In genomic region chr2:47205576-47206141, GRCh38 we compare ENCODE assay signal across 17 cellular contexts. TPM values are rescaled to one million over a fixed set of nuclear protein-coding genes. Genes with fewer than 3 reads are reported as not detected.
DNase-seq lines count a peak whose midpoint lies in the region; ATAC-seq, FAIRE-seq and TF ChIP-seq lines count a peak whose summit lies in the region.
"Had no signal": no experiment of that assay in that cellular context is flagged by ENCODE, and none has a peak within 500 bp of the region (broad histone marks: within the 10 kb centered on the region; RNA-seq: fewer than 3 reads in every experiment).

No MANE protein-coding gene starts in this region.

- H4K8ac ChIP-seq in H1 (ENCODE audit: extremely low read depth, insufficient read depth, low read length): no peak overlapping the region; the same call in 1 of the 2 replicates

- H2AK5ac ChIP-seq in H1 (ENCODE audit: low read depth, low read length): no peak overlapping the region

- peaks cover 10% of the 10 kb centered on the region for H3K27me3 Mint-ChIP-seq in activated T-cell treated with anti-CD3 and anti-CD28 coated beads, Interleukin-2, amount 50 U/mL, for 24 hours
- H3K27me3 Mint-ChIP-seq in activated T-cell treated with anti-CD3 and anti-CD28 coated beads, Interleukin-2, amount 50 U/mL, for 4 hours (ENCODE audit: low read depth): peaks cover 5% of the 10 kb centered on the region

- no peak overlapping the region for H3K14ac ChIP-seq in H1 (ENCODE audit: insufficient read length)

- H3K18ac ChIP-seq in H1 (ENCODE audit: extremely low read depth, low read length): no peak overlapping the region

- H3K9ac ChIP-seq in H1 (replicated peaks in 1 of 4; ENCODE audit: extremely low read depth in 1 of 4, low read depth in 3 of 4, low read length in 3 of 4) (no peak overlapping the region), HepG2 (ENCODE audit: insufficient read depth, low read depth, low read length) (no peak overlapping the region)

- no peak for TF ChIP-seq EP300 in H1 (IDR thresholded peaks at IDR 0.05; ENCODE audit: borderline replicate concordance in 1 of 2, low read depth in 2 of 2, low read length in 2 of 2)
- no peak for TF ChIP-seq EP300 in HepG2 (IDR thresholded peaks at IDR 0.05; ENCODE audit: low read depth in 2 of 2, low read length in 2 of 2)
- TF ChIP-seq EP300 in HepG2 (CRISPR knock-in tag; IDR thresholded peaks at IDR 0.05; ENCODE audit: borderline replicate concordance): no peak
- no peak for TF ChIP-seq EP300 in upper lobe of left lung (IDR thresholded peaks at IDR 0.05)

- no peaks in the 10 kb centered on the region for H3K36me3 Mint-ChIP-seq in activated T-cell treated with anti-CD3 and anti-CD28 coated beads, Interleukin-2, amount 50 U/mL, for 24 hours (ENCODE audit: low read depth)
- no peaks in the 10 kb centered on the region for H3K36me3 Mint-ChIP-seq in activated T-cell treated with anti-CD3 and anti-CD28 coated beads, Interleukin-2, amount 50 U/mL, for 4 hours (ENCODE audit: insufficient read depth)
- H3K36me3 Mint-ChIP-seq: activated CD8-positive, alpha-beta memory T cell treated with anti-CD3 and anti-CD28 coated beads, Interleukin-2, amount 10 ng/mL, durations not matched to agents 7 days and 5 days had no signal

- H3K4me3 ChIP-seq in H1 (ENCODE audit: extremely low read depth in 1 of 4, insufficient read depth in 2 of 4, low read depth in 3 of 4, low read length in 4 of 4) (no peak overlapping the region), HepG2 (replicated peaks in 1 of 3; ENCODE audit: insufficient read depth in 1 of 3, low read depth in 2 of 3, low read length in 3 of 3) (no peak overlapping the region), upper lobe of left lung (no peak overlapping the region)
- H3K4me3 ChIP-seq: A549, PC-9 had no signal

- FAIRE-seq in H1 (lab: Jason Lieb, UNC) (no peak), HepG2 (lab: Jason Lieb, UNC) (no peak)
- FAIRE-seq: A549 had no signal

- no peak overlapping the region for H3K4ac ChIP-seq in H1 (replicated peaks; ENCODE audit: insufficient read length, low read depth, low read length)

- H3K9me3 Mint-ChIP-seq in activated T-cell treated with anti-CD3 and anti-CD28 coated beads, Interleukin-2, amount 50 U/mL, for 24 hours: no peaks in the 10 kb centered on the region
- no peaks in the 10 kb centered on the region for H3K9me3 Mint-ChIP-seq in activated T-cell treated with anti-CD3 and anti-CD28 coated beads, Interleukin-2, amount 50 U/mL, for 4 hours

- WGBS in H1 (ENCODE audit: extremely low coverage in 1 of 2, insufficient coverage in 1 of 2, insufficient read length in 1 of 2, insufficient replicate concordance in 2 of 2, low coverage in 1 of 2, low lambda C conversion rate in 2 of 2, missing lambda C conversion rate in 1 of 2), 2 experiments: 88% methylated on average over 9 of the region's 9 CpGs; no CpG with 5 or more reads in 1 of the 2 experiments
- WGBS in HepG2 (ENCODE audit: low lambda C conversion rate): 50% methylated on average over 9 of the region's 9 CpGs
- WGBS in upper lobe of left lung, 2 donors: 69 to 76% methylated on average over 9 of the region's 9 CpGs

- no peaks in the 10 kb centered on the region for H3K79me1 ChIP-seq in H1 (ENCODE audit: low read depth, low read length)

- H3K79me2 ChIP-seq in H1 (ENCODE audit: control insufficient read depth in 1 of 2, insufficient read depth in 2 of 2, low read length in 2 of 2): no peaks in the 10 kb centered on the region
- no peaks in the 10 kb centered on the region for H3K79me2 ChIP-seq in HepG2 (ENCODE audit: insufficient read depth, low read length)

- no peak overlapping the region for H4K91ac ChIP-seq in H1 (replicated peaks; ENCODE audit: insufficient read length, low read length)

- H2BK20ac ChIP-seq in H1 (ENCODE audit: low read length): no peak overlapping the region

- TF ChIP-seq POLR2A in H1 (IDR thresholded peaks at IDR 0.05; ENCODE audit: control extremely low read depth in 1 of 2, low read depth in 2 of 2, low read length in 2 of 2) (no peak), HepG2 (IDR thresholded peaks at IDR 0.05; ENCODE audit: insufficient read depth in 1 of 2, low read depth in 2 of 2, low read length in 2 of 2) (no peak), upper lobe of left lung (IDR thresholded peaks at IDR 0.05) (no peak)

- H2AFZ ChIP-seq in H1 (ENCODE audit: low read length) (0 out of 2 replicates have a peak overlapping the region, but pooled peaks have one; percentile 14), HepG2 (ENCODE audit: low read length) (no peak overlapping the region)
- H2AFZ ChIP-seq: PC-9 had no signal

- TF ChIP-seq CTCF in H1 (IDR thresholded peaks at IDR 0.05; ENCODE audit: control extremely low read depth in 1 of 3, insufficient read depth in 1 of 3, low read depth in 1 of 3, low read length in 3 of 3): no peak
- no peak for TF ChIP-seq CTCF in HepG2 (CRISPR knock-in tag; IDR thresholded peaks at IDR 0.05)
- TF ChIP-seq CTCF in upper lobe of left lung (IDR thresholded peaks at IDR 0.05): no peak

- intact Hi-C loops in HepG2 (cut with micrococcal nuclease; ENCODE audit: unreplicated experiment): no loop called here

- no peaks in the 10 kb centered on the region; a peak in 1 of 7 replicates for H3K4me1 ChIP-seq in H1 (replicated peaks in 1 of 4; ENCODE audit: control insufficient read depth in 3 of 4, insufficient read depth in 4 of 4, low read length in 3 of 4)
- H3K4me1 ChIP-seq in HepG2 (ENCODE audit: insufficient read depth, low read length): peaks cover 10% of the 10 kb centered on the region
- peaks cover 0 to 9% (median 2%) of the 10 kb centered on the region in 4 donors for H3K4me1 ChIP-seq in upper lobe of left lung

- no peak overlapping the region for H2BK5ac ChIP-seq in H1 (ENCODE audit: low read depth, low read length)

- POLR2A ChIA-PET in H1 (lab: Charles Lee; ENCODE audit: partially characterized antibody): interaction anchor here (1.4 kb wide), 1 partner anchor 32 kb away, joined by 3 read pairs; no protein-coding TSS in a partner anchor
- POLR2A ChIA-PET in HepG2 (lab: Yijun Ruan, JAX): interaction anchor here (0.8 kb wide), 1 partner anchor 27 kb away, joined by 3 read pairs; no protein-coding TSS in a partner anchor

- H3K23ac ChIP-seq in H1 (ENCODE audit: insufficient read length): no peak overlapping the region

- ATAC-seq in activated T-cell treated with anti-CD3 and anti-CD28 coated beads, Interleukin-2, amount 50 U/mL, for 4 hours: no peak
- ATAC-seq in HepG2: peak; percentile 52
- ATAC-seq in upper lobe of left lung (ENCODE audit: low FRiP score in 2 of 2): peak; percentile 52 to 55
- no peak for ATAC-seq in GM19351 (IDR thresholded peaks at IDR 0.05; ENCODE audit: unreplicated experiment)
- ATAC-seq: A549; activated CD8-positive, alpha-beta memory T cell treated with anti-CD3 and anti-CD28 coated beads, Interleukin-2, amount 10 ng/mL, durations not matched to agents 7 days and 5 days had no signal

- no peaks in the 10 kb centered on the region for H3K9me3 ChIP-seq in H1 (ENCODE audit: insufficient read depth in 2 of 2, low read depth in 1 of 2, low read length in 1 of 2)
- H3K9me3 ChIP-seq in HepG2 (ENCODE audit: low read length): no peaks in the 10 kb centered on the region
- no peaks in the 10 kb centered on the region for H3K9me3 ChIP-seq in upper lobe of left lung
- H3K9me3 ChIP-seq: A549 had no signal

- H3K4me3 Mint-ChIP-seq in activated T-cell treated with anti-CD3 and anti-CD28 coated beads, Interleukin-2, amount 50 U/mL, for 24 hours: no peak overlapping the region
- no peak overlapping the region for H3K4me3 Mint-ChIP-seq in activated T-cell treated with anti-CD3 and anti-CD28 coated beads, Interleukin-2, amount 50 U/mL, for 4 hours
- H3K4me3 Mint-ChIP-seq: activated CD8-positive, alpha-beta memory T cell treated with anti-CD3 and anti-CD28 coated beads, Interleukin-2, amount 10 ng/mL, durations not matched to agents 7 days and 5 days had no signal

- no peaks in the 10 kb centered on the region for H3K4me1 Mint-ChIP-seq in activated T-cell treated with anti-CD3 and anti-CD28 coated beads, Interleukin-2, amount 50 U/mL, for 24 hours (ENCODE audit: low read depth)
- no peaks in the 10 kb centered on the region for H3K4me1 Mint-ChIP-seq in activated T-cell treated with anti-CD3 and anti-CD28 coated beads, Interleukin-2, amount 50 U/mL, for 4 hours (ENCODE audit: low read depth)
- H3K4me1 Mint-ChIP-seq: activated CD8-positive, alpha-beta memory T cell treated with anti-CD3 and anti-CD28 coated beads, Interleukin-2, amount 10 ng/mL, durations not matched to agents 7 days and 5 days had no signal

- no peak overlapping the region for H3K4me2 ChIP-seq in H1 (ENCODE audit: insufficient read depth in 1 of 2, low read depth in 2 of 2, low read length in 2 of 2)
- H3K4me2 ChIP-seq in HepG2 (ENCODE audit: low read depth, low read length): no peak overlapping the region
- H3K4me2 ChIP-seq: A549, PC-9 had no signal

- CTCF ChIA-PET in H1 (lab: Charles Lee; ENCODE audit: partially characterized antibody) (interaction anchor here (1.6 kb wide), 1 partner anchor 22 kb away, joined by 4 read pairs; no protein-coding TSS in a partner anchor), HepG2 (lab: Yijun Ruan, JAX; ENCODE audit: low intra/inter-chr PET ratio, low total read pairs) (no interaction called here)

- in situ Hi-C loops in HepG2 (cut with HindIII; ENCODE audit: extremely low pct_ligation_motif_present, low pct_unique_long_range_greater_than_20kb): no loop called here

- H3K23me2 ChIP-seq in H1 (ENCODE audit: low read depth, low read length): no peaks in the 10 kb centered on the region

- H4K20me1 ChIP-seq in H1 (replicated peaks in 1 of 2; ENCODE audit: control insufficient read depth in 1 of 2, insufficient read depth in 2 of 2, low read length in 2 of 2) (no peaks in the 10 kb centered on the region), HepG2 (ENCODE audit: insufficient read depth, low read length) (no peaks in the 10 kb centered on the region)

- H2BK120ac ChIP-seq in H1 (replicated peaks; ENCODE audit: low read depth, low read length): no peak overlapping the region

- H3K27ac ChIP-seq in H1 (ENCODE audit: low read depth, low read length): no peak overlapping the region
- no peak overlapping the region for H3K27ac ChIP-seq in HepG2 (ENCODE audit: extremely low read length, insufficient read depth, low read length)
- no peak overlapping the region for H3K27ac ChIP-seq in upper lobe of left lung
- H3K27ac ChIP-seq: PC-9 had no signal

- H3K36me3 ChIP-seq in H1 (ENCODE audit: control insufficient read depth in 2 of 4, insufficient read depth in 4 of 4, low read length in 3 of 4): no peaks in the 10 kb centered on the region
- H3K36me3 ChIP-seq in HepG2 (replicated peaks in 1 of 2; ENCODE audit: control insufficient read depth in 1 of 2, insufficient read depth in 2 of 2, low read length in 2 of 2): no peaks in the 10 kb centered on the region
- H3K36me3 ChIP-seq in upper lobe of left lung: no peaks in the 10 kb centered on the region

- DNase-seq in activated T-cell treated with anti-CD3 and anti-CD28 coated beads, Interleukin-2, amount 50 U/mL, for 24 hours: no peak
- no peak for DNase-seq in activated T-cell treated with anti-CD3 and anti-CD28 coated beads, Interleukin-2, amount 50 U/mL, for 4 hours
- peak in 1 of 2 experiments; percentile 28 for DNase-seq in H1 (ENCODE audit: low read depth in 1 of 2, low spot score in 2 of 2)
- no peak for DNase-seq in HepG2 (ENCODE audit: low spot score)
- DNase-seq in upper lobe of left lung: peak; percentile 24 to 35
- DNase-seq in SIG-M5 (lab: John Stamatoyannopoulos, UW): no peak
- no peak for DNase-seq in RPMI8226
- DNase-seq: activated CD8-positive, alpha-beta memory T cell treated with anti-CD3 and anti-CD28 coated beads, Interleukin-2, amount 10 ng/mL, durations not matched to agents 7 days and 5 days; effector memory CD4-positive, alpha-beta T cell; GOT3; NCI-H1930; PC-9; stimulated activated CD4-positive, alpha-beta T cell treated with anti-CD3 and anti-CD28 coated beads, Interleukin-12 subunit alpha, Interleukin-12 subunit beta, amount 100 ng/mL, for 4 hours; T1000; trophoblast cell had no signal

- no peaks in the 10 kb centered on the region for H3K27me3 ChIP-seq in H1 (replicated peaks in 1 of 4; ENCODE audit: control insufficient read depth in 3 of 4, extremely low read depth in 1 of 4, insufficient read depth in 3 of 4, low read length in 3 of 4)
- peaks cover 7 to 38% of the 10 kb centered on the region in 2 experiments for H3K27me3 ChIP-seq in HepG2 (ENCODE audit: control insufficient read depth in 1 of 2, insufficient read depth in 2 of 2, low read length in 2 of 2)
- no peaks in the 10 kb centered on the region for H3K27me3 ChIP-seq in upper lobe of left lung

- peak overlapping the region; percentile 57 for H3K27ac Mint-ChIP-seq in activated T-cell treated with anti-CD3 and anti-CD28 coated beads, Interleukin-2, amount 50 U/mL, for 24 hours
- H3K27ac Mint-ChIP-seq: activated CD8-positive, alpha-beta memory T cell treated with anti-CD3 and anti-CD28 coated beads, Interleukin-2, amount 10 ng/mL, durations not matched to agents 7 days and 5 days had no signal

- H2BK12ac ChIP-seq in H1 (ENCODE audit: low read depth, low read length): no peak overlapping the region

- H3K56ac ChIP-seq in H1 (replicated peaks; ENCODE audit: insufficient read length, low read depth, low read length): no peak overlapping the region

- no peak overlapping the region for H4K5ac ChIP-seq in H1 (ENCODE audit: insufficient read length, low read depth, low read length)

- TF ChIP-seq RAD21 in H1 (IDR thresholded peaks at IDR 0.05 in 1 of 2, conservative IDR thresholded peaks at IDR 0.05 in 1 of 2; ENCODE audit: low read depth in 2 of 2, low read length in 2 of 2): no peak
- no peak for TF ChIP-seq RAD21 in HepG2 (CRISPR knock-in tag; IDR thresholded peaks at IDR 0.05)

- 0 out of 2 replicates have a peak overlapping the region, but pooled peaks have one; percentile 32 for H2BK15ac ChIP-seq in H1 (ENCODE audit: low read length)

- BruUV-seq in HepG2 (replicated peaks; lab: Mats Ljungman, UMichigan): no TSS peak

RNA-seq across cellular contexts. Expression of gene CALM2, which starts 29.3 kb away (rescaled TPM):
- 100 to 1,000 TPM; 403 to 441 (median 424) TPM for total RNA-seq in activated T-cell treated with anti-CD3 and anti-CD28 coated beads, Interleukin-2, amount 50 U/mL, for 4 hours
- total RNA-seq in H1 (2021; fragmentation: NEBNext Ultra II Directional; extraction: Animal tissue kit (Norgen Biotek cat#: 25700)): 456 and 476 TPM in 2 replicates
- polyA plus RNA-seq in H1 (2011; rRNA removed) (137 and 333 TPM in 2 replicates), HepG2 (2011; rRNA removed) (199 and 375 TPM in 2 replicates)
- polyA plus RNA-seq in H1 (2011; cell fraction: cytosol; rRNA removed): 433 TPM
- polyA plus RNA-seq in H1 (2011; cell fraction: nucleus; rRNA removed): 26.8 TPM
- 289 to 574 TPM (median 317 TPM) in 4 replicates for polyA plus RNA-seq in H1 (2012, experiment 1 of 2)
- 276 TPM for polyA plus RNA-seq in H1 (2012, experiment 2 of 2)
- 270 TPM for polyA plus RNA-seq in H1 (2013, experiment 1 of 2)
- polyA plus RNA-seq in H1 (2013, experiment 2 of 2): 276 TPM
- 58.3 and 61.2 TPM in 2 replicates for polyA minus RNA-seq in H1 (2011; rRNA and poly(A)+ RNA removed)
- 82.9 TPM for polyA minus RNA-seq in H1 (2011; cell fraction: cytosol; rRNA and poly(A)+ RNA removed)
- 70.2 TPM for polyA minus RNA-seq in H1 (2011; cell fraction: nucleus; rRNA and poly(A)+ RNA removed)
- total RNA-seq in HepG2 (2016; rRNA removed; fragmentation: Illumina TruSeq; extraction: Trizol) (1,135 and 1,941 TPM in 2 replicates), upper lobe of left lung (100 to 1,000 TPM; 178 to 671 (median 479) TPM)
- 204 and 218 TPM in 2 replicates for total RNA-seq in HepG2 (2016; cell fraction: cytosol; rRNA removed; fragmentation: Illumina TruSeq; extraction: Trizol; ENCODE audit: low read depth)
- 1,133 and 2,031 TPM in 2 replicates for total RNA-seq in HepG2 (2016; cell fraction: insoluble cytoplasmic fraction; rRNA removed; fragmentation: Illumina TruSeq; extraction: Trizol)
- 342 and 376 TPM in 2 replicates for total RNA-seq in HepG2 (2016; cell fraction: membrane; rRNA removed; fragmentation: Illumina TruSeq; extraction: Trizol)
- total RNA-seq in HepG2 (2016; cell fraction: nucleus; rRNA removed; fragmentation: Illumina TruSeq; extraction: Trizol): 391 and 398 TPM in 2 replicates
- 180 and 322 TPM in 2 replicates for polyA plus RNA-seq in HepG2 (2011; cell fraction: cytosol; rRNA removed)
- 56.5 and 80.7 TPM in 2 replicates for polyA plus RNA-seq in HepG2 (2011; cell fraction: nucleus; rRNA removed)
- 523 and 688 TPM in 2 replicates for polyA plus RNA-seq in HepG2 (2012)
- polyA plus RNA-seq in HepG2 (2016; cell fraction: cytosol; fragmentation: Illumina TruSeq; extraction: Trizol; ENCODE audit: low read depth): 147 and 158 TPM in 2 replicates
- polyA plus RNA-seq in HepG2 (2016; cell fraction: insoluble cytoplasmic fraction; fragmentation: Illumina TruSeq; extraction: Trizol; ENCODE audit: low read depth): 1,845 and 2,024 TPM in 2 replicates
- polyA plus RNA-seq in HepG2 (2016; cell fraction: membrane; fragmentation: Illumina TruSeq; extraction: Trizol; ENCODE audit: low read depth): 291 and 300 TPM in 2 replicates
- 648 and 664 TPM in 2 replicates for polyA plus RNA-seq in HepG2 (2016; cell fraction: nucleus; fragmentation: Illumina TruSeq; extraction: Trizol; ENCODE audit: insufficient read depth, low read depth)
- polyA minus RNA-seq in HepG2 (2011; rRNA and poly(A)+ RNA removed; ENCODE audit: low replicate concordance): 41.7 and 64.0 TPM in 2 replicates
- polyA minus RNA-seq in HepG2 (2011; cell fraction: cytosol; rRNA and poly(A)+ RNA removed): 133 and 146 TPM in 2 replicates
- polyA minus RNA-seq in HepG2 (2011; cell fraction: nucleus; rRNA and poly(A)+ RNA removed): 169 and 178 TPM in 2 replicates

RNA-seq across cellular contexts. Expression of gene STPG4, which starts 50.6 kb away (rescaled TPM):
- not detected for total RNA-seq in activated T-cell treated with anti-CD3 and anti-CD28 coated beads, Interleukin-2, amount 50 U/mL, for 4 hours
- 0.27 and 0.28 TPM in 2 replicates for total RNA-seq in H1 (2021; fragmentation: NEBNext Ultra II Directional; extraction: Animal tissue kit (Norgen Biotek cat#: 25700))
- not detected in 2 replicates for polyA plus RNA-seq in H1 (2011; rRNA removed)
- not detected for polyA plus RNA-seq in H1 (2011; cell fraction: cytosol; rRNA removed)
- polyA plus RNA-seq in H1 (2011; cell fraction: nucleus; rRNA removed): 0.20 TPM
- polyA plus RNA-seq in H1 (2012, experiment 1 of 2): 0.21 TPM in 1 of 4 replicates, not detected in the others
- polyA plus RNA-seq in H1 (2012, experiment 2 of 2): not detected
- polyA plus RNA-seq in H1 (2013, experiment 1 of 2): 0.08 TPM
- polyA plus RNA-seq in H1 (2013, experiment 2 of 2): 0.11 TPM
- polyA minus RNA-seq in H1 (2011; rRNA and poly(A)+ RNA removed): not detected in 2 replicates
- polyA minus RNA-seq in H1 (2011; cell fraction: cytosol; rRNA and poly(A)+ RNA removed): not detected
- polyA minus RNA-seq in H1 (2011; cell fraction: nucleus; rRNA and poly(A)+ RNA removed): 0.90 TPM
- 0.15 TPM in 2 replicates for total RNA-seq in HepG2 (2016; rRNA removed; fragmentation: Illumina TruSeq; extraction: Trizol)
- 0.53 and 1.1 TPM in 2 replicates for total RNA-seq in HepG2 (2016; cell fraction: cytosol; rRNA removed; fragmentation: Illumina TruSeq; extraction: Trizol; ENCODE audit: low read depth)
- total RNA-seq in HepG2 (2016; cell fraction: insoluble cytoplasmic fraction; rRNA removed; fragmentation: Illumina TruSeq; extraction: Trizol): 0.28 TPM in 1 of 2 replicates, not detected in the other
- 0.34 and 0.71 TPM in 2 replicates for total RNA-seq in HepG2 (2016; cell fraction: membrane; rRNA removed; fragmentation: Illumina TruSeq; extraction: Trizol)
- total RNA-seq in HepG2 (2016; cell fraction: nucleus; rRNA removed; fragmentation: Illumina TruSeq; extraction: Trizol): 0.41 and 0.75 TPM in 2 replicates
- 0.11 and 0.20 TPM in 2 replicates for polyA plus RNA-seq in HepG2 (2011; rRNA removed)
- not detected in 2 replicates for polyA plus RNA-seq in HepG2 (2011; cell fraction: cytosol; rRNA removed)
- polyA plus RNA-seq in HepG2 (2011; cell fraction: nucleus; rRNA removed): 0.19 and 0.80 TPM in 2 replicates
- 0.17 and 0.27 TPM in 2 replicates for polyA plus RNA-seq in HepG2 (2012)
- not detected in 2 replicates for polyA plus RNA-seq in HepG2 (2016; cell fraction: cytosol; fragmentation: Illumina TruSeq; extraction: Trizol; ENCODE audit: low read depth)
- not detected in 2 replicates for polyA plus RNA-seq in HepG2 (2016; cell fraction: insoluble cytoplasmic fraction; fragmentation: Illumina TruSeq; extraction: Trizol; ENCODE audit: low read depth)
- not detected in 2 replicates for polyA plus RNA-seq in HepG2 (2016; cell fraction: membrane; fragmentation: Illumina TruSeq; extraction: Trizol; ENCODE audit: low read depth)
- polyA plus RNA-seq in HepG2 (2016; cell fraction: nucleus; fragmentation: Illumina TruSeq; extraction: Trizol; ENCODE audit: insufficient read depth, low read depth): not detected in 2 replicates
- 0.23 and 0.32 TPM in 2 replicates for polyA minus RNA-seq in HepG2 (2011; rRNA and poly(A)+ RNA removed; ENCODE audit: low replicate concordance)
- not detected in 2 replicates for polyA minus RNA-seq in HepG2 (2011; cell fraction: cytosol; rRNA and poly(A)+ RNA removed)
- polyA minus RNA-seq in HepG2 (2011; cell fraction: nucleus; rRNA and poly(A)+ RNA removed): 1.5 and 2.6 TPM in 2 replicates
- 1 to 10 TPM in 1 of 6 donors, under 1 TPM in 3, not detected in 2; 0.40 to 1.2 (median 0.48) TPM for total RNA-seq in upper lobe of left lung

Comparison
In these comparisons a context has a peak if more than half of its experiments do, and no peak if none do; other contexts are left out.
1. DNase-seq: peak in upper lobe of left lung (2 of 2); none in activated T-cell treated with anti-CD3 and anti-CD28 coated beads, Interleukin-2, amount 50 U/mL, for 24 hours (single experiment), activated T-cell treated with anti-CD3 and anti-CD28 coated beads, Interleukin-2, amount 50 U/mL, for 4 hours (single experiment), HepG2 (single experiment), SIG-M5 (single experiment) and RPMI8226 (single experiment).
2. ATAC-seq: peak in HepG2 (single experiment) and upper lobe of left lung (2 of 2); none in activated T-cell treated with anti-CD3 and anti-CD28 coated beads, Interleukin-2, amount 50 U/mL, for 4 hours (0 of 2) and GM19351 (single experiment).